Comparison of ENCODE assay signal across 8 cellular contexts in the genomic region with DNA sequence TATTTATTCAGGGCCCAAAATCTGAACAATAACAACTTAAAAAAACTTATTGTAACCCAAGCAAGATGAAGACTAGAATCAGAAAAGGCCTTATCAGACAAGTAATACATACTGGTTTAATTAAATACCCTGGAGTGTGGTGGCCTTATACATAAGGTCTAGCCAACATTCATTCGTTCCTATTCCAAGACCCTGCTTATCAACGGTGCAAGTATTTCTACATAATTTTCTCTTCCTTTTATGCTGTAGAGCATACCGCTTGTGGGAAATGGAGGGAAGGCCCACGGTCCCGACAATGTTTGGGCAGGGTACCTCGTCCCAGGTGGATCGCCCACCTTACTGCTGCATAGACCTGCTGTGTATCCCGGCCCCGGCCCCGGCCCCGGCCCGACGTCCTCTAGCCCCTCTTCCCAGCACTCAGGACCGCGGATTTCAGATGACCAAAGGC. TPM values are rescaled to one million over a fixed set of nuclear protein-coding genes. Genes with fewer than 3 reads are reported as not detected.
DNase-seq lines count a peak whose midpoint lies in the region; ATAC-seq, FAIRE-seq and TF ChIP-seq lines count a peak whose summit lies in the region.

No MANE protein-coding gene starts in this region.

- no peaks in the 10 kb centered on the region for H3K9me3 Mint-ChIP-seq in activated CD4-positive, alpha-beta T cell treated with anti-CD3 and anti-CD28 coated beads, Interleukin-2, amount 10 ng/mL, durations not matched to agents 24 days and 14 days
- H3K9me3 Mint-ChIP-seq in activated naive CD8-positive, alpha-beta T cell (ENCODE audit: low read depth): no peaks in the 10 kb centered on the region

- ATAC-seq in HG03457 (IDR thresholded peaks at IDR 0.05; ENCODE audit: unreplicated experiment): no peak

- H3K4me1 ChIP-seq in kidney (ENCODE audit: control insufficient read depth in 1 of 2, insufficient read depth in 1 of 2, low read depth in 1 of 2, low read length in 2 of 2): peaks cover 14 to 15% of the 10 kb centered on the region in 2 donors
- peaks cover 18% of the 10 kb centered on the region for H3K4me1 ChIP-seq in testis

- no peaks in the 10 kb centered on the region for H3K27me3 ChIP-seq in testis

- H3K36me3 ChIP-seq in kidney (ENCODE audit: control insufficient read depth in 1 of 2, insufficient read depth in 2 of 2, low read length in 2 of 2): peaks cover 15 to 18% of the 10 kb centered on the region in 2 donors
- no peaks in the 10 kb centered on the region for H3K36me3 ChIP-seq in testis (ENCODE audit: low read depth, missing control alignments)

- H3K27me3 Mint-ChIP-seq in activated CD4-positive, alpha-beta T cell treated with anti-CD3 and anti-CD28 coated beads, Interleukin-2, amount 10 ng/mL, durations not matched to agents 24 days and 14 days: peaks cover 1% of the 10 kb centered on the region
- H3K27me3 Mint-ChIP-seq in activated naive CD8-positive, alpha-beta T cell: no peaks in the 10 kb centered on the region

- peak overlapping the region; percentile 94 for H3K27ac Mint-ChIP-seq in activated CD4-positive, alpha-beta T cell treated with anti-CD3 and anti-CD28 coated beads, Interleukin-2, amount 10 ng/mL, durations not matched to agents 24 days and 14 days
- peak overlapping the region; percentile 88 for H3K27ac Mint-ChIP-seq in activated naive CD8-positive, alpha-beta T cell

- H3K4me1 Mint-ChIP-seq in activated CD4-positive, alpha-beta T cell treated with anti-CD3 and anti-CD28 coated beads, Interleukin-2, amount 10 ng/mL, durations not matched to agents 24 days and 14 days: peaks cover 36% of the 10 kb centered on the region
- H3K4me1 Mint-ChIP-seq in activated naive CD8-positive, alpha-beta T cell (ENCODE audit: low read depth): peaks cover 55% of the 10 kb centered on the region

- no peak for TF ChIP-seq POLR2A in testis (IDR thresholded peaks at IDR 0.05)

- H3K9me3 ChIP-seq in kidney (ENCODE audit: control insufficient read depth in 1 of 2, low read length in 2 of 2): no peaks in the 10 kb centered on the region
- H3K9me3 ChIP-seq in testis: no peaks in the 10 kb centered on the region

- DNase-seq in activated CD4-positive, alpha-beta T cell treated with anti-CD3 and anti-CD28 coated beads, Interleukin-2, amount 10 ng/mL, durations not matched to agents 24 days and 14 days: no peak
- DNase-seq in activated CD4-positive, alpha-beta T cell treated with anti-CD3 and anti-CD28 coated beads, Interleukin-2, amount 50 U/mL, for 4 hours: no peak
- DNase-seq in kidney (no peak), testis (no peak), SIG-M5 treated with dmso at 0.1 percent for 504 hours (lab: John Stamatoyannopoulos, UW; ENCODE audit: unreplicated experiment) (no peak)
- no peak for DNase-seq in activated CD8-positive, alpha-beta memory T cell treated with anti-CD3 and anti-CD28 coated beads for 24 hours

- H3K27ac ChIP-seq in kidney (ENCODE audit: low read depth in 2 of 2, low read length in 2 of 2): peak overlapping the region; percentile 99
- H3K27ac ChIP-seq in testis: peak overlapping the region; percentile 99

- FAIRE-seq in kidney (lab: Jason Lieb, UNC): no peak

- intact Hi-C loops in activated CD4-positive, alpha-beta T cell treated with anti-CD3 and anti-CD28 coated beads, Interleukin-2, amount 10 ng/mL, durations not matched to agents 24 days and 14 days (cut with micrococcal nuclease): loop anchor here (1.0 kb wide), 1 partner anchor 629 kb away; a partner anchor contains a TSS
- intact Hi-C loops in kidney (cut with DNase I): no loop called here
- intact Hi-C loops in testis (cut with DNase I; ENCODE audit: low total_unique reads): loop anchor here (10.0 kb wide), 1 partner anchor 89 kb away; no protein-coding TSS in a partner anchor

- H3K9ac ChIP-seq in kidney (ENCODE audit: low read length in 2 of 2): peak overlapping the region; percentile 79 to 98

- peak overlapping the region; percentile 94 to 96 for H3K4me3 ChIP-seq in kidney (ENCODE audit: low read length in 2 of 2)
- peak overlapping the region; percentile 98 to 99 for H3K4me3 ChIP-seq in testis

- H3K4me3 Mint-ChIP-seq in activated CD4-positive, alpha-beta T cell treated with anti-CD3 and anti-CD28 coated beads, Interleukin-2, amount 10 ng/mL, durations not matched to agents 24 days and 14 days: peak overlapping the region; percentile 100
- peak overlapping the region; percentile 97 for H3K4me3 Mint-ChIP-seq in activated naive CD8-positive, alpha-beta T cell

- H3K36me3 Mint-ChIP-seq in activated CD4-positive, alpha-beta T cell treated with anti-CD3 and anti-CD28 coated beads, Interleukin-2, amount 10 ng/mL, durations not matched to agents 24 days and 14 days (ENCODE audit: low read depth): peaks cover 29% of the 10 kb centered on the region
- H3K36me3 Mint-ChIP-seq in activated naive CD8-positive, alpha-beta T cell: peaks cover 5% of the 10 kb centered on the region

- WGBS in testis, 2 donors: 0 to 4% methylated on average over 9 to 15 of the region's 15 CpGs

- TF ChIP-seq CTCF in kidney (IDR thresholded peaks at IDR 0.05; ENCODE audit: borderline replicate concordance, extremely low read depth, insufficient read depth) (no peak), testis (IDR thresholded peaks at IDR 0.05) (no peak)

RNA-seq across cellular contexts. Expression of a gene that starts 0.7 kb away (rescaled TPM):
- 53.9 and 57.8 TPM in 2 replicates for total RNA-seq in activated CD4-positive, alpha-beta T cell treated with anti-CD3 and anti-CD28 coated beads, Interleukin-2, amount 10 ng/mL, durations not matched to agents 24 days and 14 days
- total RNA-seq in kidney: 55.5 TPM
- 14.3 TPM for polyA plus RNA-seq in kidney (ENCODE audit: insufficient read depth, low read depth, low replicate concordance)
- total RNA-seq in testis: 10 to 100 TPM; 38.9 to 39.8 TPM
- 29.2 TPM for polyA plus RNA-seq in testis (ENCODE audit: insufficient read depth, low read depth, low replicate concordance)

RNA-seq across cellular contexts. Expression of a gene that starts 33.6 kb away (rescaled TPM):
- 0.19 and 0.26 TPM in 2 replicates for total RNA-seq in activated CD4-positive, alpha-beta T cell treated with anti-CD3 and anti-CD28 coated beads, Interleukin-2, amount 10 ng/mL, durations not matched to agents 24 days and 14 days
- total RNA-seq in kidney (6.5 TPM), testis (1 to 10 TPM; 3.7 to 7.3 TPM)
- polyA plus RNA-seq in kidney (ENCODE audit: insufficient read depth, low read depth, low replicate concordance) (4.7 TPM), testis (ENCODE audit: insufficient read depth, low read depth, low replicate concordance) (9.3 TPM)

RNA-seq across cellular contexts. Expression of a gene that starts 53.5 kb away (rescaled TPM):
- total RNA-seq in activated CD4-positive, alpha-beta T cell treated with anti-CD3 and anti-CD28 coated beads, Interleukin-2, amount 10 ng/mL, durations not matched to agents 24 days and 14 days: 11.6 and 12.2 TPM in 2 replicates
- total RNA-seq in kidney: 20.7 TPM
- 10.0 TPM for polyA plus RNA-seq in kidney (ENCODE audit: insufficient read depth, low read depth, low replicate concordance)
- 10 to 100 TPM; 24.5 to 31.5 TPM for total RNA-seq in testis
- polyA plus RNA-seq in testis (ENCODE audit: insufficient read depth, low read depth, low replicate concordance): 15.9 TPM
